ENCODE assay signal across 22 cellular contexts in the genomic region with DNA sequence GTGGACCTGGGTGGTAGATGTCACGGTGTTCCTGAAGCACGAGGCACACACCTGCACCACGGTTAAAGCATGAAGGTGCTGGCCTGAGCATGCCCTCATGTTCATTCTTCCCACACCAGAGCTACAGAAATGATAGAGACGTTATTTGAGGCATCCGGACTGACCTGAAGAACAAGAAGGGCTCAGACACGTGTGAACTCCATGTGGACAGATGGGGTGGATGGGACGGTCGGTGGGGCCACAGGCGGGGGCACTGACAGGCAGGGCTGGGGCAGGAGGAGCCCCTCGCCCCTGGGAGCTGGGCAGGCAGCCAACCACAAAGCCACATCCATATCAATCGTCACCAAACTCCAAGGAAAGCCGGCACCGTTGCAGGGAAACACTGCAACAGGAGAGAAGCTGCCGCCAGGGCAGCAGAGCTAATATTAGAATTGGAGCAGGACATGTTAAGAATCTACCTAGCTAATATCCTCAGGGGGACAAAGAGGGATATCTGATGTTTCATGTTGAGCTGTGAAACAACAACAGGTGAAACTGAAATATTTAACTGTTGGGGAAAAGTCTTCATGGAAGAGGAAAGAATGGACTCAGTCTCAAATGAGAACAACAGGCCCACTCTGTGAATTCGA. TPM values are rescaled to one million over a fixed set of nuclear protein-coding genes. Genes with fewer than 3 reads are reported as not detected.
A peak's percentile ranks its signal among the peaks of the same experiment; 100 is the strongest.
DNase-seq lines count a peak whose midpoint lies in the region; ATAC-seq, FAIRE-seq and TF ChIP-seq lines count a peak whose summit lies in the region.
"Had no signal": no experiment of that assay in that cellular context is flagged by ENCODE, and none has a peak within 500 bp of the region (broad histone marks: within the 10 kb centered on the region; RNA-seq: fewer than 3 reads in every experiment).

No MANE protein-coding gene starts in this region.

- no peaks in the 10 kb centered on the region for H3K9me3 Mint-ChIP-seq in type B pancreatic cell

- no peaks in the 10 kb centered on the region for H3K36me3 Mint-ChIP-seq in type B pancreatic cell
- H3K36me3 Mint-ChIP-seq: CD4-positive, CD25-positive, alpha-beta regulatory T cell; CD8-positive, alpha-beta memory T cell had no signal

- H3K27me3 Mint-ChIP-seq in type B pancreatic cell, result no peaks in the 10 kb centered on the region
- H3K27me3 Mint-ChIP-seq: CD4-positive, CD25-positive, alpha-beta regulatory T cell had no signal

- in situ Hi-C loops in IMR-90 (cut with MboI; ENCODE audit: low sequenced_read_pairs) (no loop called here), HepG2 (cut with HindIII; ENCODE audit: extremely low pct_ligation_motif_present, low pct_unique_long_range_greater_than_20kb) (no loop called here)

- H3K27me3 ChIP-seq in IMR-90 (ENCODE audit: control insufficient read depth, insufficient read depth, low read length) (peaks cover 14% of the 10 kb centered on the region), bronchial epithelial cell (ENCODE audit: control insufficient read depth, insufficient read depth, low read length) (no peaks in the 10 kb centered on the region), HepG2 (ENCODE audit: control insufficient read depth in 1 of 2, insufficient read depth in 2 of 2, low read length in 2 of 2) (peaks cover 3 to 10% of the 10 kb centered on the region in 2 experiments; a peak in 2 of 5 replicates), body of pancreas (no peaks in the 10 kb centered on the region)
- H3K27me3 ChIP-seq: BE2C had no signal

- H2AK9ac ChIP-seq in IMR-90 (replicated peaks; ENCODE audit: low read depth, low read length, poor library complexity), result peak overlapping the region; percentile 37

- no peak overlapping the region for H2BK120ac ChIP-seq in IMR-90 (ENCODE audit: low read depth, low read length)

- H2AK5ac ChIP-seq in IMR-90 (ENCODE audit: low read depth, low read length), result no peak overlapping the region

- no peaks in the 10 kb centered on the region for H3K4me1 Mint-ChIP-seq in type B pancreatic cell (ENCODE audit: unreplicated experiment)
- H3K4me1 Mint-ChIP-seq: CD4-positive, CD25-positive, alpha-beta regulatory T cell; CD8-positive, alpha-beta memory T cell had no signal

- no peak overlapping the region for H3K4me2 ChIP-seq in IMR-90 (ENCODE audit: low read depth, low read length)
- no peak overlapping the region for H3K4me2 ChIP-seq in HepG2 (ENCODE audit: low read depth, low read length)

- H3K4me3 ChIP-seq in IMR-90 (ENCODE audit: insufficient read depth, low read depth, low read length) (no peak overlapping the region), bronchial epithelial cell (ENCODE audit: low read depth, low read length) (no peak overlapping the region), HepG2 (replicated peaks in 1 of 3; ENCODE audit: insufficient read depth in 1 of 3, low read depth in 2 of 3, low read length in 3 of 3) (no peak overlapping the region), body of pancreas (no peak overlapping the region)
- H3K4me3 ChIP-seq: HAP-1 had no signal

- H4K8ac ChIP-seq in IMR-90 (ENCODE audit: low read depth in 2 of 2, low read length in 2 of 2), result no peak overlapping the region

- no peak for TF ChIP-seq EP300 in HepG2 (IDR thresholded peaks at IDR 0.05; ENCODE audit: low read depth in 2 of 2, low read length in 2 of 2)
- no peak for TF ChIP-seq EP300 in HepG2 (CRISPR knock-in tag; IDR thresholded peaks at IDR 0.05; ENCODE audit: borderline replicate concordance)

- no peak overlapping the region for H3K27ac Mint-ChIP-seq in type B pancreatic cell
- H3K27ac Mint-ChIP-seq: CD4-positive, CD25-positive, alpha-beta regulatory T cell; CD8-positive, alpha-beta memory T cell had no signal

- no peak overlapping the region for H3K14ac ChIP-seq in IMR-90 (replicated peaks; ENCODE audit: low read depth, low read length)

- no peak overlapping the region for H3K18ac ChIP-seq in IMR-90 (ENCODE audit: low read depth, low read length)

- no peaks in the 10 kb centered on the region for H3K79me2 ChIP-seq in HepG2 (ENCODE audit: insufficient read depth, low read length)

- no CpG with 5 or more reads among the region's 15 CpGs for WGBS in IMR-90 (ENCODE audit: extremely low coverage in 2 of 2, insufficient read length in 1 of 2), 2 experiments
- 26% methylated on average over 15 of the region's 15 CpGs for WGBS in HepG2 (ENCODE audit: low lambda C conversion rate)
- 42 to 57% methylated on average over 12 to 15 of the region's 15 CpGs for WGBS in body of pancreas, 2 donors

- peak; percentile 40 for FAIRE-seq in bronchial epithelial cell (lab: Jason Lieb, UNC)
- FAIRE-seq in HepG2 (lab: Jason Lieb, UNC), result no peak
- FAIRE-seq: A204.1, GM12891, GM19239 had no signal

- TF ChIP-seq CTCF in IMR-90 (conservative IDR thresholded peaks at IDR 0.05; ENCODE audit: low read depth, low read length) (no peak), bronchial epithelial cell (IDR thresholded peaks at IDR 0.05; ENCODE audit: insufficient read depth, low read length, severe bottlenecking) (no peak), HepG2 (CRISPR knock-in tag; IDR thresholded peaks at IDR 0.05) (no peak), type B pancreatic cell (conservative IDR thresholded peaks at IDR 0.05) (no peak), body of pancreas (IDR thresholded peaks at IDR 0.05) (no peak)

- no peak overlapping the region for H4K91ac ChIP-seq in IMR-90 (ENCODE audit: insufficient read depth, low read depth, low read length)

- H3K9ac ChIP-seq in IMR-90 (ENCODE audit: low read depth, low read length), result no peak overlapping the region
- no peak overlapping the region for H3K9ac ChIP-seq in HepG2 (ENCODE audit: insufficient read depth, low read depth, low read length)

- H4K20me1 ChIP-seq in IMR-90 (ENCODE audit: insufficient read depth, low read length), result no peaks in the 10 kb centered on the region
- H4K20me1 ChIP-seq in HepG2 (ENCODE audit: insufficient read depth, low read length), result no peaks in the 10 kb centered on the region

- H3K4me1 ChIP-seq in IMR-90 (ENCODE audit: control insufficient read depth, insufficient read depth, low read length) (no peaks in the 10 kb centered on the region), HepG2 (ENCODE audit: insufficient read depth, low read length) (no peaks in the 10 kb centered on the region), body of pancreas (no peaks in the 10 kb centered on the region)
- H3K4me1 ChIP-seq: BE2C, Caco-2, HAP-1 had no signal

- H2BK5ac ChIP-seq in IMR-90 (ENCODE audit: low read depth, low read length, poor library complexity, severe bottlenecking), result no peak overlapping the region

- H3K23ac ChIP-seq in IMR-90 (ENCODE audit: low read depth, low read length), result no peak overlapping the region

- no TSS peak for BruUV-seq in IMR-90 (replicated peaks; lab: Mats Ljungman, UMichigan)
- no TSS peak for BruUV-seq in HepG2 (replicated peaks; lab: Mats Ljungman, UMichigan)

- CTCF ChIA-PET in IMR-90 (lab: Yijun Ruan, JAX), result no interaction called here
- CTCF ChIA-PET in HepG2 (lab: Yijun Ruan, JAX; ENCODE audit: low intra/inter-chr PET ratio, low total read pairs), result no interaction called here

- H3K27ac ChIP-seq in IMR-90 (ENCODE audit: insufficient read depth, low read length) (no peak overlapping the region), HepG2 (ENCODE audit: extremely low read length, insufficient read depth, low read length) (no peak overlapping the region), caudate nucleus (ENCODE audit: low read depth, low read length) (no peak overlapping the region), body of pancreas (no peak overlapping the region)
- H3K27ac ChIP-seq: HL-60 had no signal

- TF ChIP-seq RAD21 in IMR-90 (IDR thresholded peaks at IDR 0.05; ENCODE audit: low read length), result no peak
- TF ChIP-seq RAD21 in HepG2 (CRISPR knock-in tag; IDR thresholded peaks at IDR 0.05), result no peak

- ATAC-seq in IMR-90 (ENCODE audit: low read depth) (no peak), HepG2 (no peak; the same call in 2 of the 3 replicates), body of pancreas (no peak)

- H3K4ac ChIP-seq in IMR-90 (ENCODE audit: low read depth, low read length), result no peak overlapping the region

- no peak overlapping the region for H2BK15ac ChIP-seq in IMR-90 (ENCODE audit: low read depth, low read length)

- DNase-seq in IMR-90 (no peak), bronchial epithelial cell (ENCODE audit: low read depth) (no peak), HepG2 (ENCODE audit: low spot score) (no peak), type B pancreatic cell (ENCODE audit: extremely low spot score, unreplicated experiment) (peak; percentile 64), caudate nucleus (lab: John Stamatoyannopoulos, UW) (no peak), D341Med (ENCODE audit: low spot score) (no peak), body of pancreas (no peak)
- DNase-seq: ACHN; BE2C; C1 segment of cervical spinal cord; Caco-2; CD4-positive, CD25-positive, alpha-beta regulatory T cell; CD8-positive, alpha-beta memory T cell; DMS53; DND-41; EL; KBM-7 had no signal

- dilution Hi-C loops in IMR-90 (cut with HindIII; ENCODE audit: low sequenced_read_pairs, unreplicated experiment), result no loop called here

- no peaks in the 10 kb centered on the region for H3K79me1 ChIP-seq in IMR-90 (ENCODE audit: low read depth in 1 of 2, low read length in 2 of 2)

- H3K56ac ChIP-seq in IMR-90 (ENCODE audit: extremely low read depth, insufficient read depth, low read length), result no peak overlapping the region

- H3K9me1 ChIP-seq in IMR-90 (ENCODE audit: insufficient read depth, low read length), result no peaks in the 10 kb centered on the region

- peaks cover 4% of the 10 kb centered on the region for H3K9me3 ChIP-seq in IMR-90 (ENCODE audit: control insufficient read depth, insufficient read depth, low read length)
- no peaks in the 10 kb centered on the region for H3K9me3 ChIP-seq in HepG2 (ENCODE audit: low read length)
- no peaks in the 10 kb centered on the region for H3K9me3 ChIP-seq in body of pancreas
- H3K9me3 ChIP-seq: BE2C, HAP-1 had no signal

- TF ChIP-seq POLR2A in IMR-90 (IDR thresholded peaks at IDR 0.05; ENCODE audit: low read depth, low read length) (no peak), HepG2 (IDR thresholded peaks at IDR 0.05; ENCODE audit: insufficient read depth in 1 of 2, low read depth in 2 of 2, low read length in 2 of 2) (no peak), body of pancreas (IDR thresholded peaks at IDR 0.05) (no peak)

- no peaks in the 10 kb centered on the region for H3K36me3 ChIP-seq in IMR-90 (ENCODE audit: control insufficient read depth, insufficient read depth, low read length)
- H3K36me3 ChIP-seq in bronchial epithelial cell (ENCODE audit: control insufficient read depth, insufficient read depth, low read length), result no peaks in the 10 kb centered on the region
- no peaks in the 10 kb centered on the region for H3K36me3 ChIP-seq in HepG2 (replicated peaks in 1 of 2; ENCODE audit: control insufficient read depth in 1 of 2, insufficient read depth in 2 of 2, low read length in 2 of 2)
- no peaks in the 10 kb centered on the region for H3K36me3 ChIP-seq in body of pancreas (replicated peaks in 1 of 2; ENCODE audit: insufficient read depth in 1 of 2, low read depth in 2 of 2)
- H3K36me3 ChIP-seq: BE2C, HAP-1 had no signal

- H3K4me3 Mint-ChIP-seq in type B pancreatic cell, result no peak overlapping the region
- H3K4me3 Mint-ChIP-seq: CD4-positive, CD25-positive, alpha-beta regulatory T cell; CD8-positive, alpha-beta memory T cell had no signal

- intact Hi-C loops in IMR-90 (cut with micrococcal nuclease), result no loop called here
- intact Hi-C loops in HepG2 (cut with micrococcal nuclease; ENCODE audit: unreplicated experiment), result no loop called here
- intact Hi-C loops in body of pancreas (cut with DNase I), result no loop called here

- POLR2A ChIA-PET in IMR-90 (lab: Charles Lee; ENCODE audit: unreplicated experiment) (no interaction called here), HepG2 (lab: Yijun Ruan, JAX) (no interaction called here)

- H2BK20ac ChIP-seq in IMR-90 (ENCODE audit: low read depth, low read length), result no peak overlapping the region

- no peak overlapping the region for H4K5ac ChIP-seq in IMR-90 (ENCODE audit: low read depth, low read length)

- H2AFZ ChIP-seq in IMR-90 (replicated peaks; ENCODE audit: low read length, poor library complexity) (peak overlapping the region; percentile 67), HepG2 (ENCODE audit: low read length) (no peak overlapping the region)

RNA-seq across cellular contexts. Expression of a gene that starts 37.8 kb away (rescaled TPM):
- total RNA-seq in IMR-90 (2012; rRNA removed) (8.6 and 9.2 TPM in 2 replicates), bronchial epithelial cell (0.53 and 0.64 TPM in 2 replicates), HepG2 (2016; rRNA removed; fragmentation: Illumina TruSeq; extraction: Trizol) (2.2 and 2.7 TPM in 2 replicates), type B pancreatic cell (ENCODE audit: low replicate concordance) (22.6 and 23.1 TPM in 2 replicates), body of pancreas (10 to 100 TPM in 1 of 2 donors, 1 to 10 TPM in 1; 9.6 to 11.9 TPM)
- polyA plus RNA-seq in IMR-90 (2012; rRNA removed) (16.1 and 17.3 TPM in 2 replicates), HepG2 (2011; rRNA removed) (2.7 and 3.0 TPM in 2 replicates)
- polyA plus RNA-seq in IMR-90 (2012; cell fraction: cytosol; rRNA removed), result 13.9 and 16.8 TPM in 2 replicates
- polyA plus RNA-seq in IMR-90 (2012; cell fraction: nucleus; rRNA removed; ENCODE audit: low replicate concordance), result 21.1 and 22.2 TPM in 2 replicates
- 4.0 and 4.2 TPM in 2 replicates for total RNA-seq in HepG2 (2016; cell fraction: cytosol; rRNA removed; fragmentation: Illumina TruSeq; extraction: Trizol; ENCODE audit: low read depth)
- 2.2 and 2.3 TPM in 2 replicates for total RNA-seq in HepG2 (2016; cell fraction: insoluble cytoplasmic fraction; rRNA removed; fragmentation: Illumina TruSeq; extraction: Trizol)
- 2.5 and 3.0 TPM in 2 replicates for total RNA-seq in HepG2 (2016; cell fraction: membrane; rRNA removed; fragmentation: Illumina TruSeq; extraction: Trizol)
- total RNA-seq in HepG2 (2016; cell fraction: nucleus; rRNA removed; fragmentation: Illumina TruSeq; extraction: Trizol), result 2.7 and 3.4 TPM in 2 replicates
- polyA plus RNA-seq in HepG2 (2011; cell fraction: cytosol; rRNA removed), result 2.9 and 3.2 TPM in 2 replicates
- polyA plus RNA-seq in HepG2 (2011; cell fraction: nucleus; rRNA removed), result 8.3 and 9.5 TPM in 2 replicates
- polyA plus RNA-seq in HepG2 (2012), result 3.6 and 4.9 TPM in 2 replicates
- 0.23 TPM in 2 replicates for polyA plus RNA-seq in HepG2 (2016; cell fraction: cytosol; fragmentation: Illumina TruSeq; extraction: Trizol; ENCODE audit: low read depth)
- 2.0 and 2.4 TPM in 2 replicates for polyA plus RNA-seq in HepG2 (2016; cell fraction: insoluble cytoplasmic fraction; fragmentation: Illumina TruSeq; extraction: Trizol; ENCODE audit: low read depth)
- polyA plus RNA-seq in HepG2 (2016; cell fraction: membrane; fragmentation: Illumina TruSeq; extraction: Trizol; ENCODE audit: low read depth), result 0.55 and 0.69 TPM in 2 replicates
- polyA plus RNA-seq in HepG2 (2016; cell fraction: nucleus; fragmentation: Illumina TruSeq; extraction: Trizol; ENCODE audit: insufficient read depth, low read depth), result 4.2 and 4.7 TPM in 2 replicates
- polyA minus RNA-seq in HepG2 (2011; rRNA and poly(A)+ RNA removed; ENCODE audit: low replicate concordance), result 0.70 and 7.2 TPM in 2 replicates
- polyA minus RNA-seq in HepG2 (2011; cell fraction: cytosol; rRNA and poly(A)+ RNA removed), result 3.9 and 4.3 TPM in 2 replicates
- polyA minus RNA-seq in HepG2 (2011; cell fraction: nucleus; rRNA and poly(A)+ RNA removed), result 7.5 and 9.1 TPM in 2 replicates
